Comparison of ENCODE assay signal across 8 cellular contexts in genomic region chr14:32201196-32201815, GRCh38. TPM values are rescaled to one million over a fixed set of nuclear protein-coding genes. Genes with fewer than 3 reads are reported as not detected.
A peak's percentile ranks its signal among the peaks of the same experiment; 100 is the strongest.
DNase-seq lines count a peak whose midpoint lies in the region; ATAC-seq and TF ChIP-seq lines count a peak whose summit lies in the region.

No MANE protein-coding gene starts in this region.

- no peaks in the 10 kb centered on the region for H3K9me3 ChIP-seq in Caco-2
- H3K9me3 ChIP-seq in IMR-90 (ENCODE audit: control insufficient read depth, insufficient read depth, low read length): no peaks in the 10 kb centered on the region
- no peaks in the 10 kb centered on the region for H3K9me3 ChIP-seq in Peyer's patch
- H3K9me3 ChIP-seq in neuron (ENCODE audit: low read length): no peaks in the 10 kb centered on the region

- H3K27me3 ChIP-seq in Caco-2 (replicated peaks; ENCODE audit: control insufficient read depth, insufficient read depth, low read length) (no peaks in the 10 kb centered on the region), IMR-90 (ENCODE audit: control insufficient read depth, insufficient read depth, low read length) (peaks cover 2% of the 10 kb centered on the region), Peyer's patch (no peaks in the 10 kb centered on the region), neuron (ENCODE audit: insufficient read depth, low read length) (peaks cover 2% of the 10 kb centered on the region)

- H3K23ac ChIP-seq in IMR-90 (ENCODE audit: low read depth, low read length): no peak overlapping the region

- H4K91ac ChIP-seq in IMR-90 (ENCODE audit: insufficient read depth, low read depth, low read length): no peak overlapping the region

- CTCF ChIA-PET in Caco-2 (lab: Charles Lee): no interaction called here
- CTCF ChIA-PET in IMR-90 (lab: Yijun Ruan, JAX): no interaction called here

- peak overlapping the region; percentile 90 for H3K4me3 Mint-ChIP-seq in Caco-2 (ENCODE audit: unreplicated experiment)

- peak overlapping the region in 1 of 2 experiments; percentile 58; a peak in 1 of 4 replicates for H4K8ac ChIP-seq in IMR-90 (ENCODE audit: low read depth in 2 of 2, low read length in 2 of 2)

- peak overlapping the region; percentile 91 for H3K4me2 ChIP-seq in IMR-90 (ENCODE audit: low read depth, low read length)

- no peak overlapping the region; the same call in 2 of the 3 replicates for H2BK15ac ChIP-seq in IMR-90 (ENCODE audit: low read depth, low read length)

- no peak overlapping the region for H2BK120ac ChIP-seq in IMR-90 (ENCODE audit: low read depth, low read length)

- peaks cover 20% of the 10 kb centered on the region for H3K36me3 Mint-ChIP-seq in Caco-2 (ENCODE audit: insufficient read depth, unreplicated experiment)

- H3K56ac ChIP-seq in IMR-90 (ENCODE audit: extremely low read depth, insufficient read depth, low read length): no peak overlapping the region

- no peak overlapping the region for H4K5ac ChIP-seq in IMR-90 (ENCODE audit: low read depth, low read length)

- H2AFZ ChIP-seq in IMR-90 (replicated peaks; ENCODE audit: low read length, poor library complexity) (peak overlapping the region; percentile 99), neuron (ENCODE audit: low read depth, low read length) (peak overlapping the region; percentile 94)

- peak overlapping the region; percentile 98 for H3K27ac Mint-ChIP-seq in Caco-2 (ENCODE audit: unreplicated experiment)

- H3K4me1 Mint-ChIP-seq in Caco-2 (ENCODE audit: low read depth, unreplicated experiment): no peaks in the 10 kb centered on the region

- intact Hi-C loops in Caco-2 (cut with micrococcal nuclease; ENCODE audit: unreplicated experiment): loop anchor here (1.0 kb wide), 3 partner anchors 18 to 181 kb away; no protein-coding TSS in a partner anchor
- intact Hi-C loops in IMR-90 (cut with micrococcal nuclease): loop anchor here (5.0 kb wide), 1 partner anchor 271 kb away; no protein-coding TSS in a partner anchor

- no peak overlapping the region for H3K27ac ChIP-seq in IMR-90 (ENCODE audit: insufficient read depth, low read length)
- H3K27ac ChIP-seq in Peyer's patch: peak overlapping the region; percentile 82 to 91 (median 88)

- H3K9ac ChIP-seq in IMR-90 (ENCODE audit: low read depth, low read length): peak overlapping the region; percentile 46

- H4K20me1 ChIP-seq in IMR-90 (ENCODE audit: insufficient read depth, low read length): no peaks in the 10 kb centered on the region; the same call in 1 of the 2 replicates

- H2AK9ac ChIP-seq in IMR-90 (replicated peaks; ENCODE audit: low read depth, low read length, poor library complexity): peak overlapping the region; percentile 88

- dilution Hi-C loops in IMR-90 (cut with HindIII; ENCODE audit: low sequenced_read_pairs, unreplicated experiment): no loop called here

- TF ChIP-seq RAD21 in IMR-90 (IDR thresholded peaks at IDR 0.05; ENCODE audit: low read length): no peak

- H3K4me3 ChIP-seq in Caco-2 (ENCODE audit: low read depth, low read length): peak overlapping the region; percentile 76
- H3K4me3 ChIP-seq in IMR-90 (ENCODE audit: insufficient read depth, low read depth, low read length): peak overlapping the region; percentile 67
- peak overlapping the region; percentile 61 to 72 (median 66) for H3K4me3 ChIP-seq in Peyer's patch
- peak overlapping the region; percentile 77 for H3K4me3 ChIP-seq in neuron (ENCODE audit: low read length)

- H3K18ac ChIP-seq in IMR-90 (ENCODE audit: low read depth, low read length): no peak overlapping the region

- H3K4ac ChIP-seq in IMR-90 (ENCODE audit: low read depth, low read length): peak overlapping the region; percentile 16

- H3K14ac ChIP-seq in IMR-90 (replicated peaks; ENCODE audit: low read depth, low read length): no peak overlapping the region

- DNase-seq in Caco-2 (peak; percentile 97 to 98), IMR-90 (peak; percentile 33), Peyer's patch (peak; percentile 92 to 97 (median 94)), activated gamma-delta T cell (lab: John Stamatoyannopoulos, UW) (peak; percentile 19), foreskin melanocyte (peak; percentile 40), stromal cell of bone marrow (ENCODE audit: low read depth) (peak; percentile 11)

- H3K4me1 ChIP-seq in Caco-2: 0 out of 2 replicates have a peak, but pooled peaks cover 5% of the 10 kb centered on the region
- no peaks in the 10 kb centered on the region for H3K4me1 ChIP-seq in IMR-90 (ENCODE audit: control insufficient read depth, insufficient read depth, low read length)
- peaks cover 0 to 15% (median 0%) of the 10 kb centered on the region in 4 donors for H3K4me1 ChIP-seq in Peyer's patch
- H3K4me1 ChIP-seq in neuron (ENCODE audit: insufficient read depth, low read length): peaks cover 10% of the 10 kb centered on the region

- POLR2A ChIA-PET in Caco-2 (lab: Charles Lee): no interaction called here
- POLR2A ChIA-PET in IMR-90 (lab: Charles Lee; ENCODE audit: unreplicated experiment): no interaction called here

- H3K79me1 ChIP-seq in IMR-90 (ENCODE audit: low read depth in 1 of 2, low read length in 2 of 2): no peaks in the 10 kb centered on the region

- H2BK5ac ChIP-seq in IMR-90 (ENCODE audit: low read depth, low read length, poor library complexity, severe bottlenecking): no peak overlapping the region

- BruUV-seq in Caco-2 (replicated peaks; lab: Mats Ljungman, UMichigan) (TSS peak; percentile 27), IMR-90 (replicated peaks; lab: Mats Ljungman, UMichigan) (no TSS peak)

- H2BK20ac ChIP-seq in IMR-90 (ENCODE audit: low read depth, low read length): no peak overlapping the region

- no peaks in the 10 kb centered on the region for H3K36me3 ChIP-seq in Caco-2 (ENCODE audit: control insufficient read depth, insufficient read depth, low read length)
- H3K36me3 ChIP-seq in IMR-90 (ENCODE audit: control insufficient read depth, insufficient read depth, low read length): no peaks in the 10 kb centered on the region
- H3K36me3 ChIP-seq in Peyer's patch: no peaks in the 10 kb centered on the region
- no peaks in the 10 kb centered on the region for H3K36me3 ChIP-seq in neuron (ENCODE audit: insufficient read depth, low read length)

- WGBS in IMR-90 (ENCODE audit: extremely low coverage in 2 of 2, insufficient read length in 1 of 2), 2 experiments: 3% methylated on average over 23 of the region's 46 CpGs; no CpG with 5 or more reads in 1 of the 2 experiments

- H3K27me3 Mint-ChIP-seq in Caco-2 (ENCODE audit: insufficient read depth, unreplicated experiment): no peaks in the 10 kb centered on the region

- no peaks in the 10 kb centered on the region for H3K9me3 Mint-ChIP-seq in Caco-2 (ENCODE audit: unreplicated experiment)

- in situ Hi-C loops in IMR-90 (cut with MboI; ENCODE audit: low sequenced_read_pairs): no loop called here

- peak; percentile 58 for ATAC-seq in GM21528 (IDR thresholded peaks at IDR 0.05; ENCODE audit: low FRiP score, unreplicated experiment)
- ATAC-seq in IMR-90 (ENCODE audit: low read depth): peak; percentile 70

- peaks cover 6% of the 10 kb centered on the region; the same call in 1 of the 2 replicates for H3K9me1 ChIP-seq in IMR-90 (ENCODE audit: insufficient read depth, low read length)

- TF ChIP-seq CTCF in Caco-2 (IDR thresholded peaks at IDR 0.05; ENCODE audit: insufficient read depth in 1 of 2, low read depth in 1 of 2, low read length in 1 of 2, severe bottlenecking in 1 of 2, unreplicated experiment in 1 of 2) (no peak), IMR-90 (conservative IDR thresholded peaks at IDR 0.05; ENCODE audit: low read depth, low read length) (no peak), Peyer's patch (IDR thresholded peaks at IDR 0.05) (peak in 1 of 6 experiments; percentile 1)

- no peak overlapping the region for H2AK5ac ChIP-seq in IMR-90 (ENCODE audit: low read depth, low read length)

- no peak for TF ChIP-seq POLR2A in IMR-90 (IDR thresholded peaks at IDR 0.05; ENCODE audit: low read depth, low read length)
- peak; percentile 52 to 58 for TF ChIP-seq POLR2A in Peyer's patch (IDR thresholded peaks at IDR 0.05)

TF ChIP-seq in IMR-90, 13 proteins besides CTCF, POLR2A, EP300 and RAD21:
- TF ChIP-seq, protein P1, sequence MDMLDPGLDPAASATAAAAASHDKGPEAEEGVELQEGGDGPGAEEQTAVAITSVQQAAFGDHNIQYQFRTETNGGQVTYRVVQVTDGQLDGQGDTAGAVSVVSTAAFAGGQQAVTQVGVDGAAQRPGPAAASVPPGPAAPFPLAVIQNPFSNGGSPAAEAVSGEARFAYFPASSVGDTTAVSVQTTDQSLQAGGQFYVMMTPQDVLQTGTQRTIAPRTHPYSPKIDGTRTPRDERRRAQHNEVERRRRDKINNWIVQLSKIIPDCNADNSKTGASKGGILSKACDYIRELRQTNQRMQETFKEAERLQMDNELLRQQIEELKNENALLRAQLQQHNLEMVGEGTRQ (IDR thresholded peaks at IDR 0.05; ENCODE audit: low read depth, low read length): no peak
- TF ChIP-seq RCOR1 (IDR thresholded peaks at IDR 0.05; ENCODE audit: insufficient replicate concordance, low read length) (no peak), NFE2L2 (IDR thresholded peaks at IDR 0.05; ENCODE audit: low read depth, low read length) (no peak)

RNA-seq across cellular contexts. Expression of gene RNU6-7, which starts 0.5 kb away (rescaled TPM):
- not detected in 2 replicates for total RNA-seq in Caco-2 (2022)
- total RNA-seq in IMR-90 (2012; rRNA removed): not detected in 2 replicates
- not detected in 2 replicates for polyA plus RNA-seq in IMR-90 (2012; rRNA removed)
- polyA plus RNA-seq in IMR-90 (2012; cell fraction: cytosol; rRNA removed): not detected in 2 replicates
- not detected in 2 replicates for polyA plus RNA-seq in IMR-90 (2012; cell fraction: nucleus; rRNA removed; ENCODE audit: low replicate concordance)
- total RNA-seq in Peyer's patch: not detected

RNA-seq across cellular contexts. Expression of gene RNU6-8, which starts 1.8 kb away (rescaled TPM):
- total RNA-seq in Caco-2 (2022) (not detected in 2 replicates), IMR-90 (2012; rRNA removed) (not detected in 2 replicates), Peyer's patch (not detected)
- polyA plus RNA-seq in IMR-90 (2012; rRNA removed): not detected in 2 replicates
- not detected in 2 replicates for polyA plus RNA-seq in IMR-90 (2012; cell fraction: cytosol; rRNA removed)
- not detected in 2 replicates for polyA plus RNA-seq in IMR-90 (2012; cell fraction: nucleus; rRNA removed; ENCODE audit: low replicate concordance)

Comparison
In these comparisons a context has a peak if more than half of its experiments do, and no peak if none do; other contexts are left out.
1. DNase-seq: peak in every context shown above with its lines; median percentile 98 in Caco-2; 94 in Peyer's patch; 40 in foreskin melanocyte; 33 in IMR-90; 19 in activated gamma-delta T cell; 11 in stromal cell of bone marrow.